Comparison of ENCODE assay signal across 9 cellular contexts in genomic region chr17:48840441-48840840, GRCh38. TPM values are rescaled to one million over a fixed set of nuclear protein-coding genes. Genes with fewer than 3 reads are reported as not detected.
DNase-seq lines count a peak whose midpoint lies in the region; ATAC-seq and TF ChIP-seq lines count a peak whose summit lies in the region.
"Had no signal": no experiment of that assay in that cellular context is flagged by ENCODE, and none has a peak within 500 bp of the region (broad histone marks: within the 10 kb centered on the region; RNA-seq: fewer than 3 reads in every experiment).

No MANE protein-coding gene starts in this region.

- no peaks in the 10 kb centered on the region for H3K27me3 Mint-ChIP-seq in activated T-helper 17 cell treated with anti-CD3 and anti-CD28 coated beads, Interleukin-2, amount 50 U/mL, for 72 hours

- DNase-seq in GM03348 (ENCODE audit: low spot score) (peak; percentile 22), SJCRH30 (no peak), NCI-H526 (lab: John Stamatoyannopoulos, UW) (no peak)

- H3K9me3 ChIP-seq in gastroesophageal sphincter = no peaks in the 10 kb centered on the region
- no peaks in the 10 kb centered on the region; the same call in 1 of the 2 replicates for H3K9me3 ChIP-seq in SJCRH30 (replicated peaks)

- no peak for ATAC-seq in activated T-helper 17 cell treated with anti-CD3 and anti-CD28 coated beads, Interleukin-2, amount 50 U/mL, for 72 hours (replicated peaks)
- ATAC-seq in gastroesophageal sphincter = no peak
- no peak for ATAC-seq in HG03354 (IDR thresholded peaks at IDR 0.05; ENCODE audit: poor library complexity, severe bottlenecking, unreplicated experiment)
- ATAC-seq in GM18498 (IDR thresholded peaks at IDR 0.05; ENCODE audit: unreplicated experiment) = no peak

- TF ChIP-seq EP300 in gastroesophageal sphincter (IDR thresholded peaks at IDR 0.05) = no peak

- H3K4me1 ChIP-seq in gastroesophageal sphincter (peaks cover 22 to 87% (median 29%) of the 10 kb centered on the region in 3 donors), SJCRH30 (peaks cover 9% of the 10 kb centered on the region)

- no peaks in the 10 kb centered on the region for H3K27me3 ChIP-seq in gastroesophageal sphincter
- no peaks in the 10 kb centered on the region for H3K27me3 ChIP-seq in SJCRH30

- peak overlapping the region; percentile 47 for H3K27ac Mint-ChIP-seq in activated T-helper 17 cell treated with anti-CD3 and anti-CD28 coated beads, Interleukin-2, amount 50 U/mL, for 72 hours

- peak overlapping the region; percentile 87 to 97 (median 92) for H3K27ac ChIP-seq in gastroesophageal sphincter
- peak overlapping the region in 15 of 21 experiments; percentile 31 to 93 (median 79) for H3K27ac ChIP-seq in skin epidermis
- no peak overlapping the region for H3K27ac ChIP-seq in SJCRH30

- no peak for TF ChIP-seq CTCF in gastroesophageal sphincter (IDR thresholded peaks at IDR 0.05)

- H3K9me3 Mint-ChIP-seq in activated T-helper 17 cell treated with anti-CD3 and anti-CD28 coated beads, Interleukin-2, amount 50 U/mL, for 72 hours = no peaks in the 10 kb centered on the region

- H3K4me3 ChIP-seq in gastroesophageal sphincter (no peak overlapping the region), skin epidermis (no peak overlapping the region), SJCRH30 (no peak overlapping the region)

- H3K4me1 Mint-ChIP-seq in activated T-helper 17 cell treated with anti-CD3 and anti-CD28 coated beads, Interleukin-2, amount 50 U/mL, for 72 hours = peaks cover 42% of the 10 kb centered on the region

- H3K36me3 ChIP-seq in gastroesophageal sphincter = peaks cover 0 to 29% of the 10 kb centered on the region in 2 donors
- peaks cover 8% of the 10 kb centered on the region; the same call in 1 of the 2 replicates for H3K36me3 ChIP-seq in SJCRH30

- TF ChIP-seq POLR2A in gastroesophageal sphincter (IDR thresholded peaks at IDR 0.05) = no peak

- H3K36me3 Mint-ChIP-seq in activated T-helper 17 cell treated with anti-CD3 and anti-CD28 coated beads, Interleukin-2, amount 50 U/mL, for 72 hours (ENCODE audit: low read depth) = peaks cover 72% of the 10 kb centered on the region

- 46 to 47% methylated on average over 2 to 3 of the region's 3 CpGs for WGBS in gastroesophageal sphincter (ENCODE audit: low coverage in 1 of 2), 2 donors

- peak overlapping the region; percentile 62 for H3K4me3 Mint-ChIP-seq in activated T-helper 17 cell treated with anti-CD3 and anti-CD28 coated beads, Interleukin-2, amount 50 U/mL, for 72 hours

RNA-seq across cellular contexts. Expression of gene CALCOCO2, which starts 9.6 kb away (rescaled TPM):
- 100 to 1,000 TPM; 101 to 130 TPM for total RNA-seq in activated T-helper 17 cell treated with anti-CD3 and anti-CD28 coated beads, Interleukin-2, amount 50 U/mL, for 72 hours
- 100 to 1,000 TPM; 177 to 244 (median 227) TPM for total RNA-seq in gastroesophageal sphincter
- 44.8 and 48.3 TPM in 2 replicates for total RNA-seq in SJCRH30 (2014; rRNA removed; shearing (Covaris generic))

RNA-seq across cellular contexts. Expression of gene TTLL6, which starts 23.4 kb away (rescaled TPM):
- total RNA-seq in activated T-helper 17 cell treated with anti-CD3 and anti-CD28 coated beads, Interleukin-2, amount 50 U/mL, for 72 hours = not detected
- not detected for total RNA-seq in gastroesophageal sphincter
- total RNA-seq in SJCRH30 (2014; rRNA removed; shearing (Covaris generic)) = 1.4 and 2.7 TPM in 2 replicates
- total RNA-seq: mononuclear cell had no signal

RNA-seq across cellular contexts. Expression of gene ATP5MC1, which starts 52.1 kb away (rescaled TPM):
- total RNA-seq in activated T-helper 17 cell treated with anti-CD3 and anti-CD28 coated beads, Interleukin-2, amount 50 U/mL, for 72 hours = 100 to 1,000 TPM in 1 of 2 donors, 10 to 100 TPM in 1; 71.3 to 101 TPM
- total RNA-seq in gastroesophageal sphincter = 100 to 1,000 TPM in 1 of 4 donors, 10 to 100 TPM in 3; 65.0 to 112 (median 82.7) TPM
- total RNA-seq in SJCRH30 (2014; rRNA removed; shearing (Covaris generic)) = 143 and 185 TPM in 2 replicates
